In genomic region chr5:133429046-133429445, GRCh38 we compare ENCODE assay signal across 8 cellular contexts.
"Had no signal": no experiment of that assay in that cellular context is flagged by ENCODE, and none has a peak within 500 bp of the region (broad histone marks: within the 10 kb centered on the region; RNA-seq: fewer than 3 reads in every experiment).

No MANE protein-coding gene starts in this region.

- H3K4me3 ChIP-seq: GM23248, GM23338, HAP-1 had no signal

- H3K36me3 ChIP-seq: HAP-1 had no signal

- H3K27ac ChIP-seq: GM23248 had no signal

- H3K4me1 ChIP-seq: HAP-1 had no signal

- DNase-seq: GM23248, GOT3, H7, H9, HCEC 1CT, HFFc6 had no signal

- H3K9me3 ChIP-seq: HAP-1 had no signal
